9 cellular contexts compared by ENCODE assay signal in the genomic region with DNA sequence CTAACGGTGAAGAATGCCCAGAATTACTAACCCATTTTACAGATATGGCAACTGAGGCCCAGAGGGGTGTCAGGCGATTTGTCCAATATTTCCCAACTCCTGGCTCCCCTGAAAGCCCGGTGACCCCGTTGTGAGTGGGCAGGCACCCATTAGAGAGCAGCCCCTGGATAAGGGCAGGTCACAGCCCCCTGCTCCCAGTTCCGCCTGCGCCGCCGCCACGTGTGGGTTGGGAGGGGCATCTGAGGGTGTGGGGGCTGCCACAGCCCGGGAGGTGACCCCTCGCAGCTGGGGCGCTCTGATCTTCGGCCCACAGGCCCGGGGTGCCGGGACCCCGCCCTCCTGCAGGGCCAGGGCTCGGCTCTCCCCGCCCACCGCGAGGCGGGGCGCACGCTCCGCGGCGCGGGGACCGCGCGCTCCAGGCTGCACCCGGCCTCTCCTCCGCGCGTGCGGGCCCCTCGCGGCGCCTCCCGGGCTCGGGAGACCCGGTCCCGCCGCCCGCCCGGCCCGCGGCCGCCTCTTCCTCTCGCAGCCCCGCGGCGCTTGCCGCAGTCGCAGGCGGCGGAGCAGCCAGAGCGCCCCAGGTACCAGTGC. TPM values are rescaled to one million over a fixed set of nuclear protein-coding genes. Genes with fewer than 3 reads are reported as not detected.
A peak's percentile ranks its signal among the peaks of the same experiment; 100 is the strongest.
DNase-seq lines count a peak whose midpoint lies in the region; ATAC-seq and TF ChIP-seq lines count a peak whose summit lies in the region.
"Had no signal": no experiment of that assay in that cellular context is flagged by ENCODE, and none has a peak within 500 bp of the region (broad histone marks: within the 10 kb centered on the region; RNA-seq: fewer than 3 reads in every experiment).

HTR6 (plus strand) TSS at position 423 of the 591 bp plus-strand sequence. CDS start 879 bp downstream, outside the sequence.

- H3K27me3 Mint-ChIP-seq in endodermal cell (ENCODE audit: insufficient read depth), result peaks cover 77% of the 10 kb centered on the region

- H3K9me3 ChIP-seq in endodermal cell (ENCODE audit: control insufficient read depth, low read length), result no peaks in the 10 kb centered on the region
- no peaks in the 10 kb centered on the region for H3K9me3 ChIP-seq in spleen

- peak within 1 kb of the TSS; percentile 37 for H3K4me3 Mint-ChIP-seq in endodermal cell
- H3K4me3 Mint-ChIP-seq: dendritic cell treated with granulocyte-macrophage colony-stimulating factor and Interleukin-4, amounts not matched to agents 40 ng/mL and 50 ng/mL, for 4 days had no signal

- peaks cover 4% of the 10 kb centered on the region for H3K4me1 ChIP-seq in endodermal cell (ENCODE audit: control insufficient read depth, insufficient read depth, low read length)
- peaks cover 0 to 36% (median 21%) of the 10 kb centered on the region in 6 donors for H3K4me1 ChIP-seq in spleen

- no peak within 1 kb of the TSS for H3K27ac ChIP-seq in endodermal cell (ENCODE audit: low read depth, low read length)
- no peak within 1 kb of the TSS for H3K27ac ChIP-seq in spleen

- DNase-seq in NCI-H1417 (lab: John Stamatoyannopoulos, UW), result peak in 2 of 3 experiments; percentile 36 to 51
- DNase-seq in NCI-H1417 treated with DMSO at 0.1 percent for 48 hours (lab: John Stamatoyannopoulos, UW), result no peak
- no peak for DNase-seq in endodermal cell
- no peak for DNase-seq in spleen
- no peak for DNase-seq in SHP77 treated with DMSO at 0.1 percent for 48 hours (lab: John Stamatoyannopoulos, UW)

- H3K27ac Mint-ChIP-seq in endodermal cell, result no peak within 1 kb of the TSS
- H3K27ac Mint-ChIP-seq: dendritic cell treated with granulocyte-macrophage colony-stimulating factor and Interleukin-4, amounts not matched to agents 40 ng/mL and 50 ng/mL, for 4 days had no signal

- no peaks in the 10 kb centered on the region for H3K36me3 Mint-ChIP-seq in endodermal cell (ENCODE audit: low read depth)

- peaks cover 10% of the 10 kb centered on the region for H3K4me1 Mint-ChIP-seq in endodermal cell

- intact Hi-C loops in spleen (cut with DNase I; ENCODE audit: low total_unique reads), result loop anchor here (5.0 kb wide), 1 partner anchor 38 kb away; no protein-coding TSS in a partner anchor

- no peak for TF ChIP-seq CTCF in endodermal cell (conservative IDR thresholded peaks at IDR 0.05)
- TF ChIP-seq CTCF in spleen (IDR thresholded peaks at IDR 0.05 in 8 of 11, conservative IDR thresholded peaks at IDR 0.05 in 3 of 11), result no peak

- TF ChIP-seq POLR2A in spleen (IDR thresholded peaks at IDR 0.05), result no peak

- no peaks in the 10 kb centered on the region for H3K36me3 ChIP-seq in endodermal cell (ENCODE audit: control insufficient read depth, insufficient read depth, low read length)
- H3K36me3 ChIP-seq in spleen, result no peaks in the 10 kb centered on the region

- ATAC-seq in SK-N-SH treated with all-trans-retinoic acid at 6 μM for 48 hours (peak; percentile 32; the same call in 2 of the 3 replicates), GM18868 (IDR thresholded peaks at IDR 0.05; ENCODE audit: unreplicated experiment) (no peak), GM21367 (IDR thresholded peaks at IDR 0.05; ENCODE audit: unreplicated experiment) (no peak)

- H3K9me3 Mint-ChIP-seq in endodermal cell, result no peaks in the 10 kb centered on the region
- H3K9me3 Mint-ChIP-seq: dendritic cell treated with granulocyte-macrophage colony-stimulating factor and Interleukin-4, amounts not matched to agents 40 ng/mL and 50 ng/mL, for 4 days had no signal

- H3K27me3 ChIP-seq in endodermal cell (ENCODE audit: control insufficient read depth, insufficient read depth, low read length, poor library complexity, severe bottlenecking) (peaks cover 77% of the 10 kb centered on the region), spleen (replicated peaks in 1 of 7) (peaks cover 5 to 89% (median 30%) of the 10 kb centered on the region in 7 donors)

- WGBS in endodermal cell (ENCODE audit: insufficient coverage in 1 of 2, insufficient read length in 1 of 2), 2 experiments, result 7 to 46% methylated on average over 6 to 57 of the region's 57 CpGs
- 3 to 15% (median 5%) methylated on average over 3 to 57 of the region's 57 CpGs for WGBS in spleen, 5 donors

- H3K9ac ChIP-seq in endodermal cell (ENCODE audit: extremely low read depth, low read length, poor library complexity, severe bottlenecking), result no peak within 1 kb of the TSS

- H3K4me3 ChIP-seq in endodermal cell (ENCODE audit: low read length) (no peak within 1 kb of the TSS), spleen (peak within 1 kb of the TSS in 6 of 8 donors; percentile 16 to 65 (median 27))

TF ChIP-seq in SK-N-SH treated with all-trans-retinoic acid at 6 μM for 48 hours, 23 proteins besides CTCF, POLR2A, EP300 and RAD21:
- TF ChIP-seq PATZ1 (CRISPR knock-in tag; IDR thresholded peaks at IDR 0.05; ENCODE audit: borderline replicate concordance) (no peak), ISL1 (CRISPR knock-in tag; IDR thresholded peaks at IDR 0.05) (no peak), ESRRG (CRISPR knock-in tag; IDR thresholded peaks at IDR 0.05) (no peak), GLIS3 (CRISPR knock-in tag; IDR thresholded peaks at IDR 0.05) (no peak), ZNF8 (CRISPR knock-in tag; IDR thresholded peaks at IDR 0.05) (no peak), PPARA (CRISPR knock-in tag; IDR thresholded peaks at IDR 0.05; ENCODE audit: borderline replicate concordance) (no peak), TOX (CRISPR knock-in tag; IDR thresholded peaks at IDR 0.05; ENCODE audit: borderline replicate concordance) (no peak), ARNTL (CRISPR knock-in tag; IDR thresholded peaks at IDR 0.05; ENCODE audit: borderline replicate concordance, low read depth) (no peak), OSR1 (CRISPR knock-in tag; IDR thresholded peaks at IDR 0.05) (no peak), BACH2 (CRISPR knock-in tag; IDR thresholded peaks at IDR 0.05; ENCODE audit: borderline replicate concordance) (no peak), ZNF565 (CRISPR knock-in tag; conservative IDR thresholded peaks at IDR 0.05; ENCODE audit: low read depth) (no peak), ZFP3 (CRISPR knock-in tag; IDR thresholded peaks at IDR 0.05) (no peak), TCF4 (CRISPR knock-in tag; IDR thresholded peaks at IDR 0.05; ENCODE audit: borderline replicate concordance) (no peak), ZNF70 (CRISPR knock-in tag; IDR thresholded peaks at IDR 0.05) (no peak)
- TF ChIP-seq, protein P1, sequence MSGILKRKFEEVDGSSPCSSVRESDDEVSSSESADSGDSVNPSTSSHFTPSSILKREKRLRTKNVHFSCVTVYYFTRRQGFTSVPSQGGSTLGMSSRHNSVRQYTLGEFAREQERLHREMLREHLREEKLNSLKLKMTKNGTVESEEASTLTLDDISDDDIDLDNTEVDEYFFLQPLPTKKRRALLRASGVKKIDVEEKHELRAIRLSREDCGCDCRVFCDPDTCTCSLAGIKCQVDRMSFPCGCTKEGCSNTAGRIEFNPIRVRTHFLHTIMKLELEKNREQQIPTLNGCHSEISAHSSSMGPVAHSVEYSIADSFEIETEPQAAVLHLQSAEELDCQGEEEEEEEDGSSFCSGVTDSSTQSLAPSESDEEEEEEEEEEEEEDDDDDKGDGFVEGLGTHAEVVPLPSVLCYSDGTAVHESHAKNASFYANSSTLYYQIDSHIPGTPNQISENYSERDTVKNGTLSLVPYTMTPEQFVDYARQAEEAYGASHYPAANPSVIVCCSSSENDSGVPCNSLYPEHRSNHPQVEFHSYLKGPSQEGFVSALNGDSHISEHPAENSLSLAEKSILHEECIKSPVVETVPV (CRISPR knock-in tag; IDR thresholded peaks at IDR 0.05), result no peak
- TF ChIP-seq, protein P2, sequence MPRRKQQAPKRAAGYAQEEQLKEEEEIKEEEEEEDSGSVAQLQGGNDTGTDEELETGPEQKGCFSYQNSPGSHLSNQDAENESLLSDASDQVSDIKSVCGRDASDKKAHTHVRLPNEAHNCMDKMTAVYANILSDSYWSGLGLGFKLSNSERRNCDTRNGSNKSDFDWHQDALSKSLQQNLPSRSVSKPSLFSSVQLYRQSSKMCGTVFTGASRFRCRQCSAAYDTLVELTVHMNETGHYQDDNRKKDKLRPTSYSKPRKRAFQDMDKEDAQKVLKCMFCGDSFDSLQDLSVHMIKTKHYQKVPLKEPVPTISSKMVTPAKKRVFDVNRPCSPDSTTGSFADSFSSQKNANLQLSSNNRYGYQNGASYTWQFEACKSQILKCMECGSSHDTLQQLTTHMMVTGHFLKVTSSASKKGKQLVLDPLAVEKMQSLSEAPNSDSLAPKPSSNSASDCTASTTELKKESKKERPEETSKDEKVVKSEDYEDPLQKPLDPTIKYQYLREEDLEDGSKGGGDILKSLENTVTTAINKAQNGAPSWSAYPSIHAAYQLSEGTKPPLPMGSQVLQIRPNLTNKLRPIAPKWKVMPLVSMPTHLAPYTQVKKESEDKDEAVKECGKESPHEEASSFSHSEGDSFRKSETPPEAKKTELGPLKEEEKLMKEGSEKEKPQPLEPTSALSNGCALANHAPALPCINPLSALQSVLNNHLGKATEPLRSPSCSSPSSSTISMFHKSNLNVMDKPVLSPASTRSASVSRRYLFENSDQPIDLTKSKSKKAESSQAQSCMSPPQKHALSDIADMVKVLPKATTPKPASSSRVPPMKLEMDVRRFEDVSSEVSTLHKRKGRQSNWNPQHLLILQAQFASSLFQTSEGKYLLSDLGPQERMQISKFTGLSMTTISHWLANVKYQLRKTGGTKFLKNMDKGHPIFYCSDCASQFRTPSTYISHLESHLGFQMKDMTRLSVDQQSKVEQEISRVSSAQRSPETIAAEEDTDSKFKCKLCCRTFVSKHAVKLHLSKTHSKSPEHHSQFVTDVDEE (CRISPR knock-in tag; IDR thresholded peaks at IDR 0.05), result no peak

RNA-seq across cellular contexts. Expression of gene HTR6, which starts in this region (rescaled TPM):
- total RNA-seq in endodermal cell, result under 1 TPM in 1 of 2 donors, not detected in 1; 0.31 TPM
- polyA plus RNA-seq in endodermal cell (2013, experiment 1 of 2), result 0.18 TPM
- 0.12 TPM for polyA plus RNA-seq in endodermal cell (2013, experiment 2 of 2)
- total RNA-seq in spleen, result under 1 TPM in 2 of 7 donors, not detected in 5; 0.13 to 0.47 TPM
- polyA plus RNA-seq in spleen, result under 1 TPM in 1 of 3 donors, not detected in 2; 0.06 TPM

Comparison
In these comparisons a context has a peak if more than half of its experiments do, and no peak if none do; other contexts are left out.
1. DNase-seq: peak in NCI-H1417 (2 of 3); none in NCI-H1417 treated with DMSO at 0.1 percent for 48 hours (single experiment), endodermal cell (single experiment), spleen (single experiment) and SHP77 treated with DMSO at 0.1 percent for 48 hours (single experiment).